ENCODE assay signal across 32 cellular contexts in genomic region chr4:73170518-73171198, GRCh38.
DNase-seq lines count a peak whose midpoint lies in the region; ATAC-seq and TF ChIP-seq lines count a peak whose summit lies in the region.
"Had no signal": no experiment of that assay in that cellular context is flagged by ENCODE, and none has a peak within 500 bp of the region (broad histone marks: within the 10 kb centered on the region; RNA-seq: fewer than 3 reads in every experiment).

No MANE protein-coding gene starts in this region.

- H3K4me1 ChIP-seq in HCT116 (ENCODE audit: control insufficient read depth in 1 of 2, insufficient read depth in 2 of 2, low read length in 2 of 2) (no peaks in the 10 kb centered on the region), mammary epithelial cell (ENCODE audit: insufficient read depth, low read length) (no peaks in the 10 kb centered on the region)
- H3K4me1 ChIP-seq: ascending aorta, lower lobe of right lung, SJCRH30, suprapubic skin, vagina had no signal

- H3K9me3 ChIP-seq in CD4-positive, alpha-beta T cell (ENCODE audit: control insufficient read depth, low read length): peaks cover 10% of the 10 kb centered on the region
- H3K9me3 ChIP-seq in HCT116 (ENCODE audit: control insufficient read depth in 1 of 2, insufficient read depth in 1 of 2, low read depth in 1 of 2, low read length in 2 of 2) (peaks cover 6 to 8% of the 10 kb centered on the region in 2 experiments; a peak in 2 of 4 replicates), mammary epithelial cell (replicated peaks; ENCODE audit: insufficient read depth, low read length) (no peaks in the 10 kb centered on the region)
- H3K9me3 ChIP-seq: esophagus squamous epithelium, vagina had no signal

- TF ChIP-seq CTCF in CD4-positive, alpha-beta T cell (IDR thresholded peaks at IDR 0.05): no peak
- TF ChIP-seq CTCF in HCT116 (IDR thresholded peaks at IDR 0.05 in 2 of 3, conservative IDR thresholded peaks at IDR 0.05 in 1 of 3; ENCODE audit: borderline replicate concordance in 1 of 3, insufficient read depth in 1 of 3, low read depth in 2 of 3, low read length in 2 of 3) (no peak), mammary epithelial cell (conservative IDR thresholded peaks at IDR 0.05 in 1 of 2, IDR thresholded peaks at IDR 0.05 in 1 of 2; ENCODE audit: extremely low read depth in 1 of 2, insufficient read depth in 1 of 2, low read depth in 1 of 2, low read length in 2 of 2) (no peak), progenitor cell of endocrine pancreas (IDR thresholded peaks at IDR 0.05; ENCODE audit: unreplicated experiment) (no peak)

- H3K9ac ChIP-seq in HCT116 (ENCODE audit: low read length) (no peak overlapping the region), mammary epithelial cell (ENCODE audit: insufficient read depth, low read length) (no peak overlapping the region)

- ATAC-seq in CD4-positive, alpha-beta T cell (ENCODE audit: poor library complexity): no peak
- ATAC-seq in HCT116 (0 out of 2 replicates have a peak, but pooled peaks have one; percentile 30), HG03039 (IDR thresholded peaks at IDR 0.05; ENCODE audit: unreplicated experiment) (no peak)
- ATAC-seq in stimulated activated memory B cell treated with anti-CD40 and anti-IgM and Interleukin-4, amounts not matched to agents 10 μg/mL and 1 μg/mL and 100 μg/mL, for 72 hours: no peak
- ATAC-seq: lower lobe of right lung; naive thymus-derived CD8-positive, alpha-beta T cell had no signal

- H3K4me3 Mint-ChIP-seq in CD4-positive, alpha-beta T cell: no peak overlapping the region
- no peak overlapping the region for H3K4me3 Mint-ChIP-seq in progenitor cell of endocrine pancreas (ENCODE audit: low read depth)
- no peak overlapping the region for H3K4me3 Mint-ChIP-seq in stimulated activated memory B cell treated with anti-CD40 and anti-IgM and Interleukin-4, amounts not matched to agents 10 μg/mL and 1 μg/mL and 100 μg/mL, for 72 hours
- H3K4me3 Mint-ChIP-seq: activated CD4-positive, alpha-beta T cell treated with anti-CD3 and anti-CD28 coated beads, Interleukin-2, amount 10 ng/mL, durations not matched to agents 24 days and 14 days; activated naive CD8-positive, alpha-beta T cell treated with anti-CD3 and anti-CD28 coated beads, Interleukin-2, amount 10 ng/mL, durations not matched to agents 7 days and 5 days; central memory CD8-positive, alpha-beta T cell; naive thymus-derived CD8-positive, alpha-beta T cell had no signal

- RAD21 ChIA-PET in HCT116 (lab: Charles Lee; ENCODE audit: low non-redundant PET in 1 of 2, low total read pairs in 2 of 2, uncharacterized antibody in 2 of 2, unreplicated experiment in 2 of 2): no interaction called here

- H3K4me3 ChIP-seq in HCT116 (replicated peaks in 1 of 2; ENCODE audit: low read depth in 1 of 2, low read length in 2 of 2) (no peak overlapping the region), mammary epithelial cell (replicated peaks in 1 of 3; ENCODE audit: insufficient read depth in 1 of 3, low read depth in 2 of 3, low read length in 3 of 3) (no peak overlapping the region)
- H3K4me3 ChIP-seq: ascending aorta, esophagus squamous epithelium, heart right ventricle, lower lobe of right lung, SJCRH30, suprapubic skin, vagina had no signal

- H3K9me2 ChIP-seq in HCT116 (ENCODE audit: insufficient read depth): no peaks in the 10 kb centered on the region

- H3K36me3 ChIP-seq in HCT116 (ENCODE audit: control insufficient read depth in 1 of 2, insufficient read depth in 2 of 2, low read length in 2 of 2) (peaks cover 2 to 37% of the 10 kb centered on the region in 2 experiments; a peak in 2 of 4 replicates), mammary epithelial cell (ENCODE audit: insufficient read depth, low read length) (peaks cover 3% of the 10 kb centered on the region)

- WGBS in mammary epithelial cell (ENCODE audit: low coverage, missing lambda C conversion rate): 78% methylated on average over 5 of the region's 7 CpGs

- H3K27ac Mint-ChIP-seq in CD4-positive, alpha-beta T cell: peak overlapping the region; percentile 34
- peak overlapping the region; percentile 64 for H3K27ac Mint-ChIP-seq in progenitor cell of endocrine pancreas
- no peak overlapping the region for H3K27ac Mint-ChIP-seq in stimulated activated memory B cell treated with anti-CD40 and anti-IgM and Interleukin-4, amounts not matched to agents 10 μg/mL and 1 μg/mL and 100 μg/mL, for 72 hours
- H3K27ac Mint-ChIP-seq: activated CD4-positive, alpha-beta T cell treated with anti-CD3 and anti-CD28 coated beads, Interleukin-2, amount 10 ng/mL, durations not matched to agents 24 days and 14 days; activated naive CD8-positive, alpha-beta T cell treated with anti-CD3 and anti-CD28 coated beads, Interleukin-2, amount 10 ng/mL, durations not matched to agents 7 days and 5 days had no signal

- no peak overlapping the region for H2AFZ ChIP-seq in HCT116 (ENCODE audit: low read depth, low read length, poor library complexity, severe bottlenecking)
- H2AFZ ChIP-seq in mammary epithelial cell (ENCODE audit: low read depth, low read length): no peak overlapping the region

- BruUV-seq in HCT116 (replicated peaks; lab: Mats Ljungman, UMichigan) (no TSS peak), mammary epithelial cell (replicated peaks; lab: Mats Ljungman, UMichigan) (no TSS peak)

- H3K4me1 Mint-ChIP-seq in CD4-positive, alpha-beta T cell (ENCODE audit: low read depth): peaks cover 28% of the 10 kb centered on the region
- peaks cover 2% of the 10 kb centered on the region for H3K4me1 Mint-ChIP-seq in progenitor cell of endocrine pancreas (ENCODE audit: low read depth)
- H3K4me1 Mint-ChIP-seq in stimulated activated memory B cell treated with anti-CD40 and anti-IgM and Interleukin-4, amounts not matched to agents 10 μg/mL and 1 μg/mL and 100 μg/mL, for 72 hours: peaks cover 37% of the 10 kb centered on the region

- intact Hi-C loops in CD4-positive, alpha-beta T cell (cut with DNase I, micrococcal nuclease): no loop called here
- intact Hi-C loops in HCT116 (cut with micrococcal nuclease) (no loop called here), mammary epithelial cell (cut with micrococcal nuclease) (no loop called here)

- peaks cover 95% of the 10 kb centered on the region for H3K36me3 Mint-ChIP-seq in CD4-positive, alpha-beta T cell (ENCODE audit: low read depth)
- peaks cover 76% of the 10 kb centered on the region for H3K36me3 Mint-ChIP-seq in progenitor cell of endocrine pancreas (ENCODE audit: insufficient read depth)
- peaks cover 93% of the 10 kb centered on the region for H3K36me3 Mint-ChIP-seq in stimulated activated memory B cell treated with anti-CD40 and anti-IgM and Interleukin-4, amounts not matched to agents 10 μg/mL and 1 μg/mL and 100 μg/mL, for 72 hours

- no peak for TF ChIP-seq POLR2A in HCT116 (IDR thresholded peaks at IDR 0.05; ENCODE audit: borderline replicate concordance, extremely low read depth, insufficient read depth, insufficient read length)

- H3K27me3 Mint-ChIP-seq in CD4-positive, alpha-beta T cell: no peaks in the 10 kb centered on the region
- no peaks in the 10 kb centered on the region for H3K27me3 Mint-ChIP-seq in progenitor cell of endocrine pancreas
- no peaks in the 10 kb centered on the region for H3K27me3 Mint-ChIP-seq in stimulated activated memory B cell treated with anti-CD40 and anti-IgM and Interleukin-4, amounts not matched to agents 10 μg/mL and 1 μg/mL and 100 μg/mL, for 72 hours
- H3K27me3 Mint-ChIP-seq: activated CD4-positive, alpha-beta T cell treated with anti-CD3 and anti-CD28 coated beads, Interleukin-2, amount 10 ng/mL, durations not matched to agents 24 days and 14 days; activated naive CD8-positive, alpha-beta T cell treated with anti-CD3 and anti-CD28 coated beads, Interleukin-2, amount 10 ng/mL, durations not matched to agents 7 days and 5 days; central memory CD8-positive, alpha-beta T cell; naive thymus-derived CD8-positive, alpha-beta T cell had no signal

- no peak for TF ChIP-seq RAD21 in HCT116 (IDR thresholded peaks at IDR 0.05; ENCODE audit: low read depth)

- peaks cover 12% of the 10 kb centered on the region for H3K9me3 Mint-ChIP-seq in CD4-positive, alpha-beta T cell
- H3K9me3 Mint-ChIP-seq in progenitor cell of endocrine pancreas (ENCODE audit: low read depth): peaks cover 26% of the 10 kb centered on the region
- H3K9me3 Mint-ChIP-seq in stimulated activated memory B cell treated with anti-CD40 and anti-IgM and Interleukin-4, amounts not matched to agents 10 μg/mL and 1 μg/mL and 100 μg/mL, for 72 hours: peaks cover 22% of the 10 kb centered on the region

- in situ Hi-C loops in mammary epithelial cell (cut with MboI; ENCODE audit: low sequenced_read_pairs in 2 of 2): no loop called here

- H3K4me2 ChIP-seq in HCT116 (ENCODE audit: low read length) (no peak overlapping the region), mammary epithelial cell (ENCODE audit: insufficient read depth, low read depth, low read length) (no peak overlapping the region)

- dilution Hi-C loops in mammary epithelial cell (cut with HindIII; ENCODE audit: low sequenced_read_pairs): no loop called here

- CTCF ChIA-PET in CD4-positive, alpha-beta T cell (lab: Charles Lee): no interaction called here
- CTCF ChIA-PET in HCT116 (lab: Charles Lee) (no interaction called here), mammary epithelial cell (lab: Charles Lee; ENCODE audit: low non-redundant PET) (no interaction called here)

- no peak for DNase-seq in CD4-positive, alpha-beta T cell
- DNase-seq in HCT116 (ENCODE audit: low read depth, low spot score) (no peak), mammary epithelial cell (peak; percentile 23), progenitor cell of endocrine pancreas (ENCODE audit: low spot score, unreplicated experiment) (no peak)
- no peak for DNase-seq in activated naive CD4-positive, alpha-beta T cell treated with Interleukin-2 at 50 U/mL for 16 hours
- DNase-seq: activated CD4-positive, alpha-beta T cell treated with anti-CD3 and anti-CD28 coated beads, Interleukin-2, amount 10 ng/mL, durations not matched to agents 24 days and 14 days; activated CD8-positive, alpha-beta memory T cell treated with anti-CD3 and anti-CD28 coated beads for 24 hours; activated effector memory CD4-positive, alpha-beta T cell treated with Interleukin-2 at 50 U/mL for 16 hours; activated naive CD8-positive, alpha-beta T cell treated with anti-CD3 and anti-CD28 coated beads, Interleukin-2, amount 10 ng/mL, durations not matched to agents 7 days and 5 days; activated T-cell treated with anti-CD3 and anti-CD28 coated beads for 4 hours; DMS79; esophagus squamous epithelium; GF-D8; HCEC 1CT; heart right ventricle; Kasumi-1; lower lobe of right lung; naive thymus-derived CD8-positive, alpha-beta T cell; NCI-H146; NCI-H2107; NCI-H774; occipital lobe; SJCRH30; stimulated activated CD4-positive, alpha-beta T cell treated with anti-CD3 and anti-CD28 coated beads, Interleukin-15, amount 100 ng/mL, for 24 hours; stimulated activated naive CD4-positive, alpha-beta T cell; SW 1271 had no signal

- POLR2A ChIA-PET in CD4-positive, alpha-beta T cell (lab: Charles Lee): no interaction called here
- POLR2A ChIA-PET in HCT116 (lab: Charles Lee): no interaction called here

- H3K27ac ChIP-seq in CD4-positive, alpha-beta T cell (ENCODE audit: low read depth, low read length): no peak overlapping the region
- no peak overlapping the region for H3K27ac ChIP-seq in HCT116 (ENCODE audit: low read depth, low read length)
- H3K27ac ChIP-seq in mammary epithelial cell (ENCODE audit: insufficient read depth, low read depth, low read length): no peak overlapping the region
- H3K27ac ChIP-seq: ascending aorta, heart right ventricle, lower lobe of right lung, SJCRH30, suprapubic skin, vagina had no signal

- H3K79me2 ChIP-seq in HCT116 (ENCODE audit: insufficient read depth, low read length): peaks cover 99% of the 10 kb centered on the region
- H3K79me2 ChIP-seq in mammary epithelial cell (ENCODE audit: insufficient read depth, low read length): peaks cover 84% of the 10 kb centered on the region

- H4K20me1 ChIP-seq in HCT116 (ENCODE audit: insufficient read depth) (peaks cover 7% of the 10 kb centered on the region), mammary epithelial cell (ENCODE audit: insufficient read depth, low read length) (no peaks in the 10 kb centered on the region)

- no peaks in the 10 kb centered on the region for H3K27me3 ChIP-seq in CD4-positive, alpha-beta T cell (ENCODE audit: control insufficient read depth, insufficient read depth, low read length)
- H3K27me3 ChIP-seq in HCT116 (ENCODE audit: insufficient read depth, low read length): no peaks in the 10 kb centered on the region
- H3K27me3 ChIP-seq in mammary epithelial cell (ENCODE audit: insufficient read depth, low read length): no peaks in the 10 kb centered on the region
- H3K27me3 ChIP-seq: ascending aorta, esophagus squamous epithelium, heart right ventricle, SJCRH30, suprapubic skin, vagina had no signal
